ENCODE assay signal across 8 cellular contexts in the genomic region with DNA sequence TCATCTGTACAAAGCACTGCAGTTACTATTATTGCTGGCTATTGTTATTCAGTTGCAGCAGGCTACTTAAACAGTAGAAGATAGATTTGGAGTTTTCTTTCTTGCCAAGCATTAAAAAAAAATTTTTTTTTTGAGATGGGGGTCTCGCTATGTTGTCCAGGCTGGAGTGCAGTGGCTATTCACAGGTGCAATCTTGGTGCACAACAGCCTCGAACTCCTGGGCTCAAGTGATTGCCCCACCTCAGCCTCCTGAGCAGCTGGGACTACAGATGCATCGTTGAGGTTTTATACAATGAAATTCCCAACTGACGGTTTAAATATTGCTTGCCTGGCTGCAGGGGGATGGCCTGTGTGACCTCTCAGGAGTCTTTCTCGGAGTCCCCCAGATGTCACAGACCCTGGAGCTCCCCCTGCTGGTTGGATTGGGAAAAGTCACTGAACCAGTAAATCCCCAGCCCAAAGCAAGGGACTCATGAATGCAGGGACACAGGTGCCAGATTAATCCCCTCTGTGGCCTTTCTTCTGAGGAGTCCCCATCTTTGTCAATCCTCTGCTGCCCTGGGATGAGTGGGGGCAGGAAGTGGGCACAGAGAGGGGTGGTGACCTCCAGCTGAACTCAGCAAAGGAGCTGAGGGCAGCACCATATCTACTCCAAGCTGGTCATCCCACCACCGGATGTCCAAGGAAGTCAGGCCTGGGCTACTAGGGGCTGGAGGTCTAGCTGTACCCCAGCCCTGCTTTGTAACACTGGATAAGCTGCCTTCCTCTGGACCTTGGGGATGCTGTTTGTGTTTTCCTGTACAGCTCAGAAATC.
DNase-seq lines count a peak whose midpoint lies in the region; ATAC-seq, FAIRE-seq and TF ChIP-seq lines count a peak whose summit lies in the region.

No MANE protein-coding gene starts in this region.

- peak; percentile 79 for FAIRE-seq in endothelial cell of umbilical vein (lab: Jason Lieb, UNC)

- H3K36me3 ChIP-seq in endothelial cell of umbilical vein (ENCODE audit: control insufficient read depth in 2 of 2, extremely low read depth in 1 of 2, insufficient read depth in 2 of 2, low read length in 2 of 2), result no peaks in the 10 kb centered on the region

- no peak overlapping the region for H3K27ac ChIP-seq in endothelial cell of umbilical vein (ENCODE audit: insufficient read depth, low read depth, low read length)

- H3K9ac ChIP-seq in endothelial cell of umbilical vein (replicated peaks; ENCODE audit: extremely low read depth, insufficient read depth, low read length), result no peak overlapping the region

- H3K4me1 Mint-ChIP-seq in activated CD8-positive, alpha-beta memory T cell treated with anti-CD3 and anti-CD28 coated beads, Interleukin-2, amount 10 ng/mL, durations not matched to agents 7 days and 5 days, result no peaks in the 10 kb centered on the region

- peaks cover 1% of the 10 kb centered on the region for H3K27me3 Mint-ChIP-seq in activated CD8-positive, alpha-beta memory T cell treated with anti-CD3 and anti-CD28 coated beads, Interleukin-2, amount 10 ng/mL, durations not matched to agents 7 days and 5 days

- no peak overlapping the region for H3K27ac Mint-ChIP-seq in activated CD8-positive, alpha-beta memory T cell treated with anti-CD3 and anti-CD28 coated beads, Interleukin-2, amount 10 ng/mL, durations not matched to agents 7 days and 5 days

- H3K4me3 Mint-ChIP-seq in activated CD8-positive, alpha-beta memory T cell treated with anti-CD3 and anti-CD28 coated beads, Interleukin-2, amount 10 ng/mL, durations not matched to agents 7 days and 5 days, result no peak overlapping the region

- no peaks in the 10 kb centered on the region for H3K9me3 ChIP-seq in endothelial cell of umbilical vein (replicated peaks; ENCODE audit: control insufficient read depth, insufficient read depth, low read length)

- H3K36me3 Mint-ChIP-seq in activated CD8-positive, alpha-beta memory T cell treated with anti-CD3 and anti-CD28 coated beads, Interleukin-2, amount 10 ng/mL, durations not matched to agents 7 days and 5 days, result no peaks in the 10 kb centered on the region

- H3K4me2 ChIP-seq in endothelial cell of umbilical vein (ENCODE audit: insufficient read depth, low read length), result no peak overlapping the region

- no peaks in the 10 kb centered on the region for H3K79me2 ChIP-seq in endothelial cell of umbilical vein (ENCODE audit: control insufficient read depth, insufficient read depth, low read length)

- DNase-seq in NOMO-1 treated with DMSO at 0.1 percent for 48 hours (lab: John Stamatoyannopoulos, UW; ENCODE audit: unreplicated experiment), result peak; percentile 18
- no peak for DNase-seq in NOMO-1 treated with dmso at 0.1 percent for 144 hours (lab: John Stamatoyannopoulos, UW; ENCODE audit: unreplicated experiment)
- peak; percentile 66 for DNase-seq in NCI-H69 (lab: John Stamatoyannopoulos, UW)
- peak; percentile 83 for DNase-seq in activated CD8-positive, alpha-beta memory T cell treated with anti-CD3 and anti-CD28 coated beads, Interleukin-2, amount 10 ng/mL, durations not matched to agents 7 days and 5 days
- peak; percentile 43 for DNase-seq in endothelial cell of umbilical vein (ENCODE audit: low read depth, low spot score)
- peak; percentile 78 for DNase-seq in midbrain (lab: John Stamatoyannopoulos, UW)
- DNase-seq in stimulated activated CD8-positive, alpha-beta memory T cell treated with anti-CD3 and anti-CD28 coated beads, Interleukin-4, amount 100 ng/mL, for 24 hours (ENCODE audit: low read depth), result peak; percentile 59
- DNase-seq in mesenteric fat pad (ENCODE audit: low spot score), result no peak

- intact Hi-C loops in endothelial cell of umbilical vein (cut with micrococcal nuclease), result loop anchor here (1.0 kb wide), 4 partner anchors 84 to 256 kb away; a partner anchor contains a TSS

- TF ChIP-seq POLR2A in endothelial cell of umbilical vein (IDR thresholded peaks at IDR 0.05; ENCODE audit: low read depth, low read length), result no peak

- no peaks in the 10 kb centered on the region for H3K9me3 Mint-ChIP-seq in activated CD8-positive, alpha-beta memory T cell treated with anti-CD3 and anti-CD28 coated beads, Interleukin-2, amount 10 ng/mL, durations not matched to agents 7 days and 5 days (ENCODE audit: low read depth)

- H4K20me1 ChIP-seq in endothelial cell of umbilical vein (replicated peaks; ENCODE audit: control insufficient read depth, extremely low read depth, insufficient read depth, low read length), result no peaks in the 10 kb centered on the region

- POLR2A ChIA-PET in endothelial cell of umbilical vein (lab: Charles Lee), result no interaction called here

- peak; percentile 62 for ATAC-seq in activated CD8-positive, alpha-beta memory T cell treated with anti-CD3 and anti-CD28 coated beads, Interleukin-2, amount 10 ng/mL, durations not matched to agents 7 days and 5 days

- no TSS peak for BruUV-seq in endothelial cell of umbilical vein (replicated peaks; lab: Mats Ljungman, UMichigan)

- H2AFZ ChIP-seq in endothelial cell of umbilical vein (ENCODE audit: low read depth, low read length), result no peak overlapping the region

- peaks cover 2 to 4% of the 10 kb centered on the region in 2 experiments for H3K27me3 ChIP-seq in endothelial cell of umbilical vein (ENCODE audit: control insufficient read depth in 2 of 2, insufficient read depth in 2 of 2, low read length in 2 of 2)

- no peaks in the 10 kb centered on the region for H3K4me1 ChIP-seq in endothelial cell of umbilical vein (ENCODE audit: control insufficient read depth, extremely low read depth, insufficient read depth, low read length)

- H3K4me3 ChIP-seq in endothelial cell of umbilical vein (replicated peaks in 1 of 3; ENCODE audit: insufficient read depth in 1 of 3, low read depth in 1 of 3, low read length in 3 of 3), result no peak overlapping the region

- H3K9me1 ChIP-seq in endothelial cell of umbilical vein (replicated peaks; ENCODE audit: control insufficient read depth, extremely low read depth, insufficient read depth, low read length), result no peaks in the 10 kb centered on the region

- TF ChIP-seq CTCF in endothelial cell of umbilical vein (IDR thresholded peaks at IDR 0.05; ENCODE audit: extremely low read depth in 1 of 2, insufficient read depth in 1 of 2, low read depth in 1 of 2, low read length in 2 of 2), result peak; percentile 71 to 81

- CTCF ChIA-PET in activated CD8-positive, alpha-beta memory T cell treated with anti-CD3 and anti-CD28 coated beads, Interleukin-2, amount 10 ng/mL, durations not matched to agents 7 days and 5 days (lab: Charles Lee), result interaction anchor here (0.7 to 5.7 kb wide), 45 partner anchors 9 to 328 kb away, joined by 3 to 55 read pairs (median 4); a partner anchor contains a TSS
- CTCF ChIA-PET in endothelial cell of umbilical vein (lab: Charles Lee), result interaction anchor here (0.5 to 7.5 kb wide), 55 partner anchors 8 to 260 kb away, joined by 3 to 111 read pairs (median 5); a partner anchor contains a TSS

- dilution Hi-C loops in endothelial cell of umbilical vein (cut with MboI; ENCODE audit: extremely low pct_ligation_motif_present, low sequenced_read_pairs), result no loop called here

TF ChIP-seq in endothelial cell of umbilical vein, 7 proteins besides CTCF, POLR2A, EP300 and RAD21:
- TF ChIP-seq JUN (IDR thresholded peaks at IDR 0.05; ENCODE audit: borderline replicate concordance, insufficient read depth, insufficient read length, low read depth) (no peak), FOS (IDR thresholded peaks at IDR 0.05; ENCODE audit: borderline replicate concordance, insufficient read depth, low read length) (no peak), POLR2AphosphoS5 (IDR thresholded peaks at IDR 0.05; ENCODE audit: insufficient read depth, low read depth, low read length) (no peak), MYC (IDR thresholded peaks at IDR 0.05; ENCODE audit: low read depth, low read length) (no peak), GATA2 (IDR thresholded peaks at IDR 0.05; ENCODE audit: insufficient read depth, insufficient read length, low read depth, low read length) (no peak), EZH2 (IDR thresholded peaks at IDR 0.05; ENCODE audit: borderline replicate concordance, low read depth, low read length, severe bottlenecking) (no peak)
- TF ChIP-seq, protein P1, sequence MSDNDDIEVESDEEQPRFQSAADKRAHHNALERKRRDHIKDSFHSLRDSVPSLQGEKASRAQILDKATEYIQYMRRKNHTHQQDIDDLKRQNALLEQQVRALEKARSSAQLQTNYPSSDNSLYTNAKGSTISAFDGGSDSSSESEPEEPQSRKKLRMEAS (IDR thresholded peaks at IDR 0.05; ENCODE audit: insufficient read depth, insufficient read length), result no peak
TF ChIP-seq in endothelial cell of umbilical vein: peak in this region for 0.

Comparison
In these comparisons a context has a peak if more than half of its experiments do, and no peak if none do; other contexts are left out.
1. DNase-seq: peak in NOMO-1 treated with DMSO at 0.1 percent for 48 hours (single experiment), NCI-H69 (single experiment), activated CD8-positive, alpha-beta memory T cell treated with anti-CD3 and anti-CD28 coated beads, Interleukin-2, amount 10 ng/mL, durations not matched to agents 7 days and 5 days (single experiment), endothelial cell of umbilical vein (single experiment), midbrain (single experiment) and stimulated activated CD8-positive, alpha-beta memory T cell treated with anti-CD3 and anti-CD28 coated beads, Interleukin-4, amount 100 ng/mL, for 24 hours (single experiment); none in NOMO-1 treated with dmso at 0.1 percent for 144 hours (single experiment) and mesenteric fat pad (single experiment).